Comparison of ENCODE assay signal across 21 cellular contexts in genomic region chr20:58753929-58754551, GRCh38.
"Had no signal": no experiment of that assay in that cellular context is flagged by ENCODE, and none has a peak within 500 bp of the region (broad histone marks: within the 10 kb centered on the region; RNA-seq: fewer than 3 reads in every experiment).

No MANE protein-coding gene starts in this region.

- DNase-seq: activated CD4-positive, alpha-beta memory T cell treated with anti-CD3 and anti-CD28 coated beads, Interleukin-2, amount 10 ng/mL, durations not matched to agents 7 days and 5 days; activated CD4-positive, alpha-beta T cell treated with anti-CD3 and anti-CD28 coated beads for 48 hours; activated CD4-positive, CD25-positive, alpha-beta regulatory T cell; activated gamma-delta T cell; activated T-cell treated with anti-CD3 and anti-CD28 coated beads, Interleukin-2, amount 50 U/mL, for 72 hours; effector CD8-positive, alpha-beta T cell; esophagus squamous epithelium; mammary epithelial cell; midbrain; occipital lobe; stimulated activated naive CD8-positive, alpha-beta T cell treated with anti-CD3 and anti-CD28 coated beads, Interleukin-15, Interleukin-2, amounts not matched to agents 100 U/mL and 50 U/mL, for 24 hours; T-cell; transverse colon had no signal

- H3K36me3 ChIP-seq: esophagus squamous epithelium, suprapubic skin, transverse colon had no signal

- H3K4me1 Mint-ChIP-seq: activated CD4-positive, alpha-beta memory T cell treated with anti-CD3 and anti-CD28 coated beads, Interleukin-2, amount 10 ng/mL, durations not matched to agents 7 days and 5 days; T-cell had no signal

- H3K4me3 ChIP-seq: esophagus squamous epithelium, hepatocyte, suprapubic skin, transverse colon had no signal

- H3K27me3 ChIP-seq: hepatocyte had no signal

- FAIRE-seq: bronchial epithelial cell, endothelial cell of umbilical vein, keratinocyte had no signal

- H3K4me1 ChIP-seq: esophagus squamous epithelium, suprapubic skin, transverse colon had no signal

- H3K4me3 Mint-ChIP-seq: activated CD4-positive, alpha-beta memory T cell treated with anti-CD3 and anti-CD28 coated beads, Interleukin-2, amount 10 ng/mL, durations not matched to agents 7 days and 5 days; activated T-cell treated with anti-CD3 and anti-CD28 coated beads, Interleukin-2, amount 50 U/mL, for 72 hours; dendritic cell treated with granulocyte-macrophage colony-stimulating factor and Interleukin-4, amounts not matched to agents 40 ng/mL and 50 ng/mL, for 4 days; T-cell had no signal

- H3K27ac Mint-ChIP-seq: activated CD4-positive, alpha-beta memory T cell treated with anti-CD3 and anti-CD28 coated beads, Interleukin-2, amount 10 ng/mL, durations not matched to agents 7 days and 5 days; activated naive CD4-positive, alpha-beta T cell treated with anti-CD3 and anti-CD28 coated beads, Interleukin-2, amount 50 U/mL, for 72 hours; activated T-cell treated with anti-CD3 and anti-CD28 coated beads, Interleukin-2, amount 50 U/mL, for 72 hours; dendritic cell treated with granulocyte-macrophage colony-stimulating factor and Interleukin-4, amounts not matched to agents 40 ng/mL and 50 ng/mL, for 4 days; progenitor cell of endocrine pancreas; T-cell had no signal

- H3K27ac ChIP-seq: esophagus squamous epithelium, hepatocyte, suprapubic skin, transverse colon had no signal

- H3K9me3 ChIP-seq: esophagus squamous epithelium, suprapubic skin, transverse colon had no signal

- H3K36me3 Mint-ChIP-seq: activated naive CD4-positive, alpha-beta T cell treated with anti-CD3 and anti-CD28 coated beads, Interleukin-2, amount 50 U/mL, for 72 hours; T-cell had no signal

- H3K9me3 Mint-ChIP-seq: activated CD4-positive, alpha-beta memory T cell treated with anti-CD3 and anti-CD28 coated beads, Interleukin-2, amount 10 ng/mL, durations not matched to agents 7 days and 5 days; activated naive CD4-positive, alpha-beta T cell treated with anti-CD3 and anti-CD28 coated beads, Interleukin-2, amount 50 U/mL, for 72 hours; activated T-cell treated with anti-CD3 and anti-CD28 coated beads, Interleukin-2, amount 50 U/mL, for 72 hours; dendritic cell treated with granulocyte-macrophage colony-stimulating factor and Interleukin-4, amounts not matched to agents 40 ng/mL and 50 ng/mL, for 4 days; T-cell had no signal
